In genomic region chr12:46244997-46245396, GRCh38 we compare ENCODE assay signal across 12 cellular contexts.
"Had no signal": no experiment of that assay in that cellular context is flagged by ENCODE, and none has a peak within 500 bp of the region (broad histone marks: within the 10 kb centered on the region; RNA-seq: fewer than 3 reads in every experiment).

No MANE protein-coding gene starts in this region.

- H3K4me1 ChIP-seq: parathyroid adenoma had no signal

- ATAC-seq: gastroesophageal sphincter had no signal

- H3K27ac ChIP-seq: epithelial cell of prostate, gastroesophageal sphincter, parathyroid adenoma, tibial artery had no signal

- H3K9me3 ChIP-seq: tibial artery had no signal

- H3K4me3 ChIP-seq: gastroesophageal sphincter, tibial artery had no signal

- DNase-seq: activated CD4-positive, alpha-beta T cell treated with anti-CD3 and anti-CD28 coated beads for 48 hours; central memory CD4-positive, alpha-beta T cell; effector memory CD4-positive, alpha-beta T cell; left ventricle myocardium superior; mesenchymal stem cell; stimulated activated CD4-positive, alpha-beta T cell treated with anti-CD3 and anti-CD28 coated beads, Interleukin-15, amount 100 ng/mL, for 24 hours; stimulated activated CD4-positive, alpha-beta T cell treated with anti-CD3 and anti-CD28 coated beads, Interleukin-4, amount 100 ng/mL, for 24 hours; T-helper 9 cell; tibial artery had no signal

- H3K27me3 ChIP-seq: gastroesophageal sphincter, tibial artery had no signal
